1 cellular context compared by ENCODE assay signal in the genomic region with DNA sequence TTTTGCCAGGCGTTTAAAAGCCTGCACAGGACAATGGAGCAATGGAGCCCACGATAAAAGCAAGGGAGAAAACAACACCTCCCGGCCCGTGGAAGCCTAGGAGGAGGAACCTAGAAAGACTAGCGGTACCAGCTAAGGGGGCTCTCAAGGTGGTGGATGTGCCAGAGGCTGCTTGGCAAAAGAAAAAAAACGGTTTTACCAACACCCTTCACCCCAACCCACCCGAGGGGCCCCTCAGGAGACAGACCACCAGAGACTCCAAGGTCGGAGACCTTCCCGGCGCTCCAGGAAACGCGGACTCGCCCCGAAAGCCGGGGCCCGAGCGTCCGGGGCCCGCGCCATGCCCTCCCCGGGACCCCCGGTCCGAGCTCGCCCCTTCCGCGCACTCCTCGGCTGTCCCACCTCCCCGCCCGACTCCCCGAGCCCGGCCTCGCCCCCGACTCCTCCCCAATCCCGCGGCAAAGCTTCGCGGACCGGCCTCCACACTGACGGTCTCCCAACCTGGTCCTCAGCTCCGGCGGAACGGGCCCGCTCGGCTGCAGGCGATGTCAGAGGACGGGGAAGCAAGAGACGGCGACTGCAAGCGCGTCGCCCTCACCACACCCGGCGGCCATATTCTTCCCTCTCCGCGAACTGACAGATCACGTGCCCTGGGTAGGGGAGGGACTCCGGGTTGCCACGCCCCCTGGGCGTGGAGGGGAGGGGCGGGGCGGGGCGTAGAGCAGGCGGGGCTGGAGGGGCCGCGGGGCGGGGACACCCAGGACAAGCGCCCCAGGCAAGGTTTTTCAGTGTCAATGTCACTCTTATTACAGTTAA.
TF ChIP-seq lines count a peak whose summit lies in the region.

A gene (minus strand): TSS at position 635 of the 816 bp plus-strand sequence. CDS start 10,520 bp downstream, outside the sequence.

TF ChIP-seq in HepG2, 621 proteins besides CTCF, POLR2A, EP300 and RAD21 (continued from another document and continues in another):
- TF ChIP-seq HNRNPUL1 (IDR thresholded peaks at IDR 0.05; ENCODE audit: low read depth, low read length), result no peak
- TF ChIP-seq ZFP36L1 (CRISPR knock-in tag; IDR thresholded peaks at IDR 0.05), result no peak
- peak; percentile 74 for TF ChIP-seq HOXA3 (CRISPR knock-in tag; IDR thresholded peaks at IDR 0.05)
- TF ChIP-seq ZNF292 (CRISPR knock-in tag; IDR thresholded peaks at IDR 0.05; ENCODE audit: borderline replicate concordance, low read depth), result 0 out of 2 replicates have a peak, but pooled peaks have one; percentile 22
- peak; percentile 89 for TF ChIP-seq HDAC1 (CRISPR knock-in tag; IDR thresholded peaks at IDR 0.05)
- TF ChIP-seq ZFP36L2 (CRISPR knock-in tag; IDR thresholded peaks at IDR 0.05), result no peak
- TF ChIP-seq, protein P1, sequence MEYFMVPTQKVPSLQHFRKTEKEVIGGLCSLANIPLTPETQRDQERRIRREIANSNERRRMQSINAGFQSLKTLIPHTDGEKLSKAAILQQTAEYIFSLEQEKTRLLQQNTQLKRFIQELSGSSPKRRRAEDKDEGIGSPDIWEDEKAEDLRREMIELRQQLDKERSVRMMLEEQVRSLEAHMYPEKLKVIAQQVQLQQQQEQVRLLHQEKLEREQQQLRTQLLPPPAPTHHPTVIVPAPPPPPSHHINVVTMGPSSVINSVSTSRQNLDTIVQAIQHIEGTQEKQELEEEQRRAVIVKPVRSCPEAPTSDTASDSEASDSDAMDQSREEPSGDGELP (IDR thresholded peaks at IDR 0.05; ENCODE audit: borderline replicate concordance, low read depth), result peak; percentile 39; the same call in 1 of the 2 replicates
- peak; percentile 36; the same call in 1 of the 2 replicates for TF ChIP-seq ZNF761 (CRISPR knock-in tag; conservative IDR thresholded peaks at IDR 0.05)
- TF ChIP-seq ZNF24 (IDR thresholded peaks at IDR 0.05), result no peak
- TF ChIP-seq, protein P2, sequence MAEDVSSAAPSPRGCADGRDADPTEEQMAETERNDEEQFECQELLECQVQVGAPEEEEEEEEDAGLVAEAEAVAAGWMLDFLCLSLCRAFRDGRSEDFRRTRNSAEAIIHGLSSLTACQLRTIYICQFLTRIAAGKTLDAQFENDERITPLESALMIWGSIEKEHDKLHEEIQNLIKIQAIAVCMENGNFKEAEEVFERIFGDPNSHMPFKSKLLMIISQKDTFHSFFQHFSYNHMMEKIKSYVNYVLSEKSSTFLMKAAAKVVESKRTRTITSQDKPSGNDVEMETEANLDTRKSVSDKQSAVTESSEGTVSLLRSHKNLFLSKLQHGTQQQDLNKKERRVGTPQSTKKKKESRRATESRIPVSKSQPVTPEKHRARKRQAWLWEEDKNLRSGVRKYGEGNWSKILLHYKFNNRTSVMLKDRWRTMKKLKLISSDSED (CRISPR knock-in tag; IDR thresholded peaks at IDR 0.05), result no peak
- TF ChIP-seq, protein P3, sequence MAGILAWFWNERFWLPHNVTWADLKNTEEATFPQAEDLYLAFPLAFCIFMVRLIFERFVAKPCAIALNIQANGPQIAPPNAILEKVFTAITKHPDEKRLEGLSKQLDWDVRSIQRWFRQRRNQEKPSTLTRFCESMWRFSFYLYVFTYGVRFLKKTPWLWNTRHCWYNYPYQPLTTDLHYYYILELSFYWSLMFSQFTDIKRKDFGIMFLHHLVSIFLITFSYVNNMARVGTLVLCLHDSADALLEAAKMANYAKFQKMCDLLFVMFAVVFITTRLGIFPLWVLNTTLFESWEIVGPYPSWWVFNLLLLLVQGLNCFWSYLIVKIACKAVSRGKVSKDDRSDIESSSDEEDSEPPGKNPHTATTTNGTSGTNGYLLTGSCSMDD (CRISPR knock-in tag; IDR thresholded peaks at IDR 0.05), result no peak
- no peak; the same call in 1 of the 2 replicates for TF ChIP-seq YEATS2 (CRISPR knock-in tag; IDR thresholded peaks at IDR 0.05; ENCODE audit: borderline replicate concordance)
- TF ChIP-seq, protein P4, sequence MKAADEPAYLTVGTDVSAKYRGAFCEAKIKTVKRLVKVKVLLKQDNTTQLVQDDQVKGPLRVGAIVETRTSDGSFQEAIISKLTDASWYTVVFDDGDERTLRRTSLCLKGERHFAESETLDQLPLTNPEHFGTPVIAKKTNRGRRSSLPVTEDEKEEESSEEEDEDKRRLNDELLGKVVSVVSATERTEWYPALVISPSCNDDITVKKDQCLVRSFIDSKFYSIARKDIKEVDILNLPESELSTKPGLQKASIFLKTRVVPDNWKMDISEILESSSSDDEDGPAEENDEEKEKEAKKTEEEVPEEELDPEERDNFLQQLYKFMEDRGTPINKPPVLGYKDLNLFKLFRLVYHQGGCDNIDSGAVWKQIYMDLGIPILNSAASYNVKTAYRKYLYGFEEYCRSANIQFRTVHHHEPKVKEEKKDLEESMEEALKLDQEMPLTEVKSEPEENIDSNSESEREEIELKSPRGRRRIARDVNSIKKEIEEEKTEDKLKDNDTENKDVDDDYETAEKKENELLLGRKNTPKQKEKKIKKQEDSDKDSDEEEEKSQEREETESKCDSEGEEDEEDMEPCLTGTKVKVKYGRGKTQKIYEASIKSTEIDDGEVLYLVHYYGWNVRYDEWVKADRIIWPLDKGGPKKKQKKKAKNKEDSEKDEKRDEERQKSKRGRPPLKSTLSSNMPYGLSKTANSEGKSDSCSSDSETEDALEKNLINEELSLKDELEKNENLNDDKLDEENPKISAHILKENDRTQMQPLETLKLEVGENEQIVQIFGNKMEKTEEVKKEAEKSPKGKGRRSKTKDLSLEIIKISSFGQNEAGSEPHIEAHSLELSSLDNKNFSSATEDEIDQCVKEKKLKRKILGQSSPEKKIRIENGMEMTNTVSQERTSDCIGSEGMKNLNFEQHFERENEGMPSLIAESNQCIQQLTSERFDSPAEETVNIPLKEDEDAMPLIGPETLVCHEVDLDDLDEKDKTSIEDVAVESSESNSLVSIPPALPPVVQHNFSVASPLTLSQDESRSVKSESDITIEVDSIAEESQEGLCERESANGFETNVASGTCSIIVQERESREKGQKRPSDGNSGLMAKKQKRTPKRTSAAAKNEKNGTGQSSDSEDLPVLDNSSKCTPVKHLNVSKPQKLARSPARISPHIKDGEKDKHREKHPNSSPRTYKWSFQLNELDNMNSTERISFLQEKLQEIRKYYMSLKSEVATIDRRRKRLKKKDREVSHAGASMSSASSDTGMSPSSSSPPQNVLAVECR (CRISPR knock-in tag; IDR thresholded peaks at IDR 0.05; ENCODE audit: borderline replicate concordance), result peak; percentile 95
- TF ChIP-seq ZNF460 (CRISPR knock-in tag; IDR thresholded peaks at IDR 0.05; ENCODE audit: borderline replicate concordance), result 0 out of 2 replicates have a peak, but pooled peaks have one; percentile 24
- TF ChIP-seq, protein P5, sequence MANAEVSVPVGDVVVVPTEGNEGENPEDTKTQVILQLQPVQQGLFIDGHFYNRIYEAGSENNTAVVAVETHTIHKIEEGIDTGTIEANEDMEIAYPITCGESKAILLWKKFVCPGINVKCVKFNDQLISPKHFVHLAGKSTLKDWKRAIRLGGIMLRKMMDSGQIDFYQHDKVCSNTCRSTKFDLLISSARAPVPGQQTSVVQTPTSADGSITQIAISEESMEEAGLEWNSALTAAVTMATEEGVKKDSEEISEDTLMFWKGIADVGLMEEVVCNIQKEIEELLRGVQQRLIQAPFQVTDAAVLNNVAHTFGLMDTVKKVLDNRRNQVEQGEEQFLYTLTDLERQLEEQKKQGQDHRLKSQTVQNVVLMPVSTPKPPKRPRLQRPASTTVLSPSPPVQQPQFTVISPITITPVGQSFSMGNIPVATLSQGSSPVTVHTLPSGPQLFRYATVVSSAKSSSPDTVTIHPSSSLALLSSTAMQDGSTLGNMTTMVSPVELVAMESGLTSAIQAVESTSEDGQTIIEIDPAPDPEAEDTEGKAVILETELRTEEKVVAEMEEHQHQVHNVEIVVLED (CRISPR knock-in tag; IDR thresholded peaks at IDR 0.05; ENCODE audit: borderline replicate concordance), result 0 out of 2 replicates have a peak, but pooled peaks have one; percentile 9
- no peak for TF ChIP-seq MYNN (CRISPR knock-in tag; IDR thresholded peaks at IDR 0.05; ENCODE audit: low read depth)
- peak; percentile 49; the same call in 1 of the 2 replicates for TF ChIP-seq HOXA9 (CRISPR knock-in tag; IDR thresholded peaks at IDR 0.05; ENCODE audit: borderline replicate concordance)
- 0 out of 2 replicates have a peak, but pooled peaks have one; percentile 7 for TF ChIP-seq ZNF12 (CRISPR knock-in tag; IDR thresholded peaks at IDR 0.05)
- no peak; the same call in 1 of the 2 replicates for TF ChIP-seq ZNF879 (CRISPR knock-in tag; IDR thresholded peaks at IDR 0.05)
- TF ChIP-seq, protein P6, sequence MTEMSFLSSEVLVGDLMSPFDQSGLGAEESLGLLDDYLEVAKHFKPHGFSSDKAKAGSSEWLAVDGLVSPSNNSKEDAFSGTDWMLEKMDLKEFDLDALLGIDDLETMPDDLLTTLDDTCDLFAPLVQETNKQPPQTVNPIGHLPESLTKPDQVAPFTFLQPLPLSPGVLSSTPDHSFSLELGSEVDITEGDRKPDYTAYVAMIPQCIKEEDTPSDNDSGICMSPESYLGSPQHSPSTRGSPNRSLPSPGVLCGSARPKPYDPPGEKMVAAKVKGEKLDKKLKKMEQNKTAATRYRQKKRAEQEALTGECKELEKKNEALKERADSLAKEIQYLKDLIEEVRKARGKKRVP (CRISPR knock-in tag; IDR thresholded peaks at IDR 0.05), result peak in 1 of 2 experiments; percentile 70; a peak in 2 of 4 replicates
- TF ChIP-seq REPIN1 (CRISPR knock-in tag; IDR thresholded peaks at IDR 0.05; ENCODE audit: borderline replicate concordance, low read depth), result peak; percentile 80; the same call in 1 of the 2 replicates
- TF ChIP-seq NCOR1 (IDR thresholded peaks at IDR 0.05; ENCODE audit: borderline replicate concordance, low read length), result no peak
- TF ChIP-seq HOXD1 (CRISPR knock-in tag; IDR thresholded peaks at IDR 0.05), result 0 out of 2 replicates have a peak, but pooled peaks have one; percentile 33
- TF ChIP-seq, protein P7, sequence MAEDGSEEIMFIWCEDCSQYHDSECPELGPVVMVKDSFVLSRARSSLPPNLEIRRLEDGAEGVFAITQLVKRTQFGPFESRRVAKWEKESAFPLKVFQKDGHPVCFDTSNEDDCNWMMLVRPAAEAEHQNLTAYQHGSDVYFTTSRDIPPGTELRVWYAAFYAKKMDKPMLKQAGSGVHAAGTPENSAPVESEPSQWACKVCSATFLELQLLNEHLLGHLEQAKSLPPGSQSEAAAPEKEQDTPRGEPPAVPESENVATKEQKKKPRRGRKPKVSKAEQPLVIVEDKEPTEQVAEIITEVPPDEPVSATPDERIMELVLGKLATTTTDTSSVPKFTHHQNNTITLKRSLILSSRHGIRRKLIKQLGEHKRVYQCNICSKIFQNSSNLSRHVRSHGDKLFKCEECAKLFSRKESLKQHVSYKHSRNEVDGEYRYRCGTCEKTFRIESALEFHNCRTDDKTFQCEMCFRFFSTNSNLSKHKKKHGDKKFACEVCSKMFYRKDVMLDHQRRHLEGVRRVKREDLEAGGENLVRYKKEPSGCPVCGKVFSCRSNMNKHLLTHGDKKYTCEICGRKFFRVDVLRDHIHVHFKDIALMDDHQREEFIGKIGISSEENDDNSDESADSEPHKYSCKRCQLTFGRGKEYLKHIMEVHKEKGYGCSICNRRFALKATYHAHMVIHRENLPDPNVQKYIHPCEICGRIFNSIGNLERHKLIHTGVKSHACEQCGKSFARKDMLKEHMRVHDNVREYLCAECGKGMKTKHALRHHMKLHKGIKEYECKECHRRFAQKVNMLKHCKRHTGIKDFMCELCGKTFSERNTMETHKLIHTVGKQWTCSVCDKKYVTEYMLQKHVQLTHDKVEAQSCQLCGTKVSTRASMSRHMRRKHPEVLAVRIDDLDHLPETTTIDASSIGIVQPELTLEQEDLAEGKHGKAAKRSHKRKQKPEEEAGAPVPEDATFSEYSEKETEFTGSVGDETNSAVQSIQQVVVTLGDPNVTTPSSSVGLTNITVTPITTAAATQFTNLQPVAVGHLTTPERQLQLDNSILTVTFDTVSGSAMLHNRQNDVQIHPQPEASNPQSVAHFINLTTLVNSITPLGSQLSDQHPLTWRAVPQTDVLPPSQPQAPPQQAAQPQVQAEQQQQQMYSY (CRISPR knock-in tag; IDR thresholded peaks at IDR 0.05), result no peak
- peak; percentile 90; the same call in 1 of the 2 replicates for TF ChIP-seq TMF1 (CRISPR knock-in tag; IDR thresholded peaks at IDR 0.05; ENCODE audit: low read depth)
- no peak for TF ChIP-seq ZNF652 (CRISPR knock-in tag; IDR thresholded peaks at IDR 0.05; ENCODE audit: borderline replicate concordance, low read depth)
- TF ChIP-seq, protein P8, sequence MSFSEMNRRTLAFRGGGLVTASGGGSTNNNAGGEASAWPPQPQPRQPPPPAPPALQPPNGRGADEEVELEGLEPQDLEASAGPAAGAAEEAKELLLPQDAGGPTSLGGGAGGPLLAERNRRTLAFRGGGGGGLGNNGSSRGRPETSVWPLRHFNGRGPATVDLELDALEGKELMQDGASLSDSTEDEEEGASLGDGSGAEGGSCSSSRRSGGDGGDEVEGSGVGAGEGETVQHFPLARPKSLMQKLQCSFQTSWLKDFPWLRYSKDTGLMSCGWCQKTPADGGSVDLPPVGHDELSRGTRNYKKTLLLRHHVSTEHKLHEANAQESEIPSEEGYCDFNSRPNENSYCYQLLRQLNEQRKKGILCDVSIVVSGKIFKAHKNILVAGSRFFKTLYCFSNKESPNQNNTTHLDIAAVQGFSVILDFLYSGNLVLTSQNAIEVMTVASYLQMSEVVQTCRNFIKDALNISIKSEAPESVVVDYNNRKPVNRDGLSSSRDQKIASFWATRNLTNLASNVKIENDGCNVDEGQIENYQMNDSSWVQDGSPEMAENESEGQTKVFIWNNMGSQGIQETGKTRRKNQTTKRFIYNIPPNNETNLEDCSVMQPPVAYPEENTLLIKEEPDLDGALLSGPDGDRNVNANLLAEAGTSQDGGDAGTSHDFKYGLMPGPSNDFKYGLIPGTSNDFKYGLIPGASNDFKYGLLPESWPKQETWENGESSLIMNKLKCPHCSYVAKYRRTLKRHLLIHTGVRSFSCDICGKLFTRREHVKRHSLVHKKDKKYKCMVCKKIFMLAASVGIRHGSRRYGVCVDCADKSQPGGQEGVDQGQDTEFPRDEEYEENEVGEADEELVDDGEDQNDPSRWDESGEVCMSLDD (CRISPR knock-in tag; IDR thresholded peaks at IDR 0.05; ENCODE audit: borderline replicate concordance), result no peak
- TF ChIP-seq ZNF180 (CRISPR knock-in tag; IDR thresholded peaks at IDR 0.05; ENCODE audit: borderline replicate concordance, low read depth), result no peak
- TF ChIP-seq, protein P9, sequence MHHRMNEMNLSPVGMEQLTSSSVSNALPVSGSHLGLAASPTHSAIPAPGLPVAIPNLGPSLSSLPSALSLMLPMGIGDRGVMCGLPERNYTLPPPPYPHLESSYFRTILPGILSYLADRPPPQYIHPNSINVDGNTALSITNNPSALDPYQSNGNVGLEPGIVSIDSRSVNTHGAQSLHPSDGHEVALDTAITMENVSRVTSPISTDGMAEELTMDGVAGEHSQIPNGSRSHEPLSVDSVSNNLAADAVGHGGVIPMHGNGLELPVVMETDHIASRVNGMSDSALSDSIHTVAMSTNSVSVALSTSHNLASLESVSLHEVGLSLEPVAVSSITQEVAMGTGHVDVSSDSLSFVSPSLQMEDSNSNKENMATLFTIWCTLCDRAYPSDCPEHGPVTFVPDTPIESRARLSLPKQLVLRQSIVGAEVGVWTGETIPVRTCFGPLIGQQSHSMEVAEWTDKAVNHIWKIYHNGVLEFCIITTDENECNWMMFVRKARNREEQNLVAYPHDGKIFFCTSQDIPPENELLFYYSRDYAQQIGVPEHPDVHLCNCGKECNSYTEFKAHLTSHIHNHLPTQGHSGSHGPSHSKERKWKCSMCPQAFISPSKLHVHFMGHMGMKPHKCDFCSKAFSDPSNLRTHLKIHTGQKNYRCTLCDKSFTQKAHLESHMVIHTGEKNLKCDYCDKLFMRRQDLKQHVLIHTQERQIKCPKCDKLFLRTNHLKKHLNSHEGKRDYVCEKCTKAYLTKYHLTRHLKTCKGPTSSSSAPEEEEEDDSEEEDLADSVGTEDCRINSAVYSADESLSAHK (CRISPR knock-in tag; IDR thresholded peaks at IDR 0.05; ENCODE audit: borderline replicate concordance), result no peak
- TF ChIP-seq ZNF510 (CRISPR knock-in tag; IDR thresholded peaks at IDR 0.05; ENCODE audit: low read depth), result 0 out of 2 replicates have a peak, but pooled peaks have one; percentile 27
- TF ChIP-seq ZBTB7A (CRISPR knock-in tag; IDR thresholded peaks at IDR 0.05), result peak; percentile 75; the same call in 1 of the 2 replicates
- peak; percentile 94 for TF ChIP-seq SAP130 (CRISPR knock-in tag; IDR thresholded peaks at IDR 0.05; ENCODE audit: low read depth)
- TF ChIP-seq ERF (CRISPR knock-in tag; IDR thresholded peaks at IDR 0.05), result peak; percentile 59; the same call in 1 of the 2 replicates
